ENCODE assay signal across 18 cellular contexts in genomic region chr4:81522711-81523110, GRCh38. TPM values are rescaled to one million over a fixed set of nuclear protein-coding genes. Genes with fewer than 3 reads are reported as not detected.
DNase-seq lines count a peak whose midpoint lies in the region; ATAC-seq and TF ChIP-seq lines count a peak whose summit lies in the region.
"Had no signal": no experiment of that assay in that cellular context is flagged by ENCODE, and none has a peak within 500 bp of the region (broad histone marks: within the 10 kb centered on the region; RNA-seq: fewer than 3 reads in every experiment).

No MANE protein-coding gene starts in this region.

- H3K4me1 Mint-ChIP-seq in activated B cell treated with CpG ODN at 0.5 μM for 24 hours: peaks cover 26% of the 10 kb centered on the region
- no peaks in the 10 kb centered on the region for H3K4me1 Mint-ChIP-seq in activated T-helper 1 cell treated with anti-CD3 and anti-CD28 coated beads, Interleukin-12 subunit alpha, Interleukin-12 subunit beta, Interleukin-2, Interleukin-4 antibody, amounts not matched to agents 30 ng/mL and 10 ng/mL and 1 ng/mL, durations not matched to agents 14 hours and 24 hours and 36 hours (ENCODE audit: low read depth)
- H3K4me1 Mint-ChIP-seq in activated T-cell treated with anti-CD3 and anti-CD28 coated beads, Interleukin-2, amount 50 U/mL, for 72 hours (ENCODE audit: low read depth): no peaks in the 10 kb centered on the region

- intact Hi-C loops in activated B cell treated with CpG ODN at 0.5 μM for 24 hours (cut with micrococcal nuclease) (no loop called here), left ventricle myocardium inferior (cut with micrococcal nuclease) (no loop called here)
- intact Hi-C loops in activated T-helper 1 cell treated with anti-CD3 and anti-CD28 coated beads, Interleukin-12 subunit alpha, Interleukin-12 subunit beta, Interleukin-2, Interleukin-4 antibody, amounts not matched to agents 30 ng/mL and 10 ng/mL and 1 ng/mL, durations not matched to agents 14 hours and 24 hours and 36 hours (cut with micrococcal nuclease): no loop called here

- no peaks in the 10 kb centered on the region for H3K27me3 ChIP-seq in left ventricle myocardium inferior (ENCODE audit: low read depth)
- H3K27me3 ChIP-seq: BLaER1 treated with 17β-estradiol and CSF1 and Interleukin-3, amounts not matched to agents 10 nM and 100 nM had no signal

- H3K27ac Mint-ChIP-seq in activated B cell treated with CpG ODN at 0.5 μM for 24 hours: peak overlapping the region; percentile 13
- no peak overlapping the region for H3K27ac Mint-ChIP-seq in activated T-helper 1 cell treated with anti-CD3 and anti-CD28 coated beads, Interleukin-12 subunit alpha, Interleukin-12 subunit beta, Interleukin-2, Interleukin-4 antibody, amounts not matched to agents 30 ng/mL and 10 ng/mL and 1 ng/mL, durations not matched to agents 14 hours and 24 hours and 36 hours
- H3K27ac Mint-ChIP-seq in activated T-cell treated with anti-CD3 and anti-CD28 coated beads, Interleukin-2, amount 50 U/mL, for 72 hours: no peak overlapping the region
- H3K27ac Mint-ChIP-seq: CD4-positive, CD25-positive, alpha-beta regulatory T cell; GM23338 had no signal

- H3K9me3 Mint-ChIP-seq in activated B cell treated with CpG ODN at 0.5 μM for 24 hours: peaks cover 12% of the 10 kb centered on the region
- peaks cover 16% of the 10 kb centered on the region for H3K9me3 Mint-ChIP-seq in activated T-helper 1 cell treated with anti-CD3 and anti-CD28 coated beads, Interleukin-12 subunit alpha, Interleukin-12 subunit beta, Interleukin-2, Interleukin-4 antibody, amounts not matched to agents 30 ng/mL and 10 ng/mL and 1 ng/mL, durations not matched to agents 14 hours and 24 hours and 36 hours
- peaks cover 3 to 4% of the 10 kb centered on the region in 2 donors for H3K9me3 Mint-ChIP-seq in activated T-cell treated with anti-CD3 and anti-CD28 coated beads, Interleukin-2, amount 50 U/mL, for 72 hours

- peaks cover under 1% of the 10 kb centered on the region for H3K36me3 Mint-ChIP-seq in activated B cell treated with CpG ODN at 0.5 μM for 24 hours (ENCODE audit: low read depth)
- H3K36me3 Mint-ChIP-seq in activated T-helper 1 cell treated with anti-CD3 and anti-CD28 coated beads, Interleukin-12 subunit alpha, Interleukin-12 subunit beta, Interleukin-2, Interleukin-4 antibody, amounts not matched to agents 30 ng/mL and 10 ng/mL and 1 ng/mL, durations not matched to agents 14 hours and 24 hours and 36 hours (ENCODE audit: low read depth): no peaks in the 10 kb centered on the region
- peaks cover 0 to 4% of the 10 kb centered on the region in 2 donors for H3K36me3 Mint-ChIP-seq in activated T-cell treated with anti-CD3 and anti-CD28 coated beads, Interleukin-2, amount 50 U/mL, for 72 hours (ENCODE audit: insufficient read depth in 2 of 2)

- no peak overlapping the region for H3K4me3 Mint-ChIP-seq in activated B cell treated with CpG ODN at 0.5 μM for 24 hours
- H3K4me3 Mint-ChIP-seq in activated T-helper 1 cell treated with anti-CD3 and anti-CD28 coated beads, Interleukin-12 subunit alpha, Interleukin-12 subunit beta, Interleukin-2, Interleukin-4 antibody, amounts not matched to agents 30 ng/mL and 10 ng/mL and 1 ng/mL, durations not matched to agents 14 hours and 24 hours and 36 hours: no peak overlapping the region
- no peak overlapping the region for H3K4me3 Mint-ChIP-seq in activated T-cell treated with anti-CD3 and anti-CD28 coated beads, Interleukin-2, amount 50 U/mL, for 72 hours
- H3K4me3 Mint-ChIP-seq: CD4-positive, CD25-positive, alpha-beta regulatory T cell; GM23338 had no signal

- TF ChIP-seq CTCF in activated B cell treated with CpG ODN at 0.5 μM for 24 hours (IDR thresholded peaks at IDR 0.05): no peak
- no peak for TF ChIP-seq CTCF in left ventricle myocardium inferior (IDR thresholded peaks at IDR 0.05; ENCODE audit: borderline replicate concordance)

- H3K4me3 ChIP-seq in left ventricle myocardium inferior: no peak overlapping the region
- H3K4me3 ChIP-seq: BLaER1 treated with 17β-estradiol and CSF1 and Interleukin-3, amounts not matched to agents 10 nM and 100 nM; GM23338 had no signal

- H3K27ac ChIP-seq in left ventricle myocardium inferior (replicated peaks): no peak overlapping the region
- H3K27ac ChIP-seq: BLaER1 treated with 17β-estradiol and CSF1 and Interleukin-3, amounts not matched to agents 10 nM and 100 nM had no signal

- POLR2A ChIA-PET in activated B cell treated with CpG ODN at 0.5 μM for 24 hours (lab: Charles Lee): no interaction called here

- ATAC-seq in GM19463 (IDR thresholded peaks at IDR 0.05; ENCODE audit: unreplicated experiment) (peak; percentile 50), HG02759 (IDR thresholded peaks at IDR 0.05; ENCODE audit: unreplicated experiment) (peak; percentile 44), activated B cell treated with CpG ODN at 0.5 μM for 24 hours (ENCODE audit: low read depth) (no peak)
- ATAC-seq in activated T-cell treated with anti-CD3 and anti-CD28 coated beads, Interleukin-2, amount 50 U/mL, for 72 hours (replicated peaks in 1 of 2): no peak
- ATAC-seq: GM23338 had no signal

- no peaks in the 10 kb centered on the region for H3K4me1 ChIP-seq in left ventricle myocardium inferior

- DNase-seq in activated B cell treated with CpG ODN at 0.5 μM for 24 hours (no peak), left ventricle myocardium inferior (no peak), NCI-H774 (lab: John Stamatoyannopoulos, UW) (no peak)
- DNase-seq in activated T-helper 1 cell treated with anti-CD3 and anti-CD28 coated beads, Interleukin-12 subunit alpha, Interleukin-12 subunit beta, Interleukin-2, Interleukin-4 antibody, amounts not matched to agents 30 ng/mL and 10 ng/mL and 1 ng/mL, durations not matched to agents 14 hours and 24 hours and 36 hours (ENCODE audit: low spot score): no peak
- DNase-seq in activated T-cell treated with anti-CD3 and anti-CD28 coated beads, Interleukin-2, amount 50 U/mL, for 72 hours: no peak
- DNase-seq: ACHN; CD4-positive, CD25-positive, alpha-beta regulatory T cell; DMS53; GF-D8; H7; KG1 had no signal

- CTCF ChIA-PET in activated B cell treated with CpG ODN at 0.5 μM for 24 hours (lab: Charles Lee): no interaction called here

- H3K27me3 Mint-ChIP-seq in activated B cell treated with CpG ODN at 0.5 μM for 24 hours: no peaks in the 10 kb centered on the region
- H3K27me3 Mint-ChIP-seq in activated T-helper 1 cell treated with anti-CD3 and anti-CD28 coated beads, Interleukin-12 subunit alpha, Interleukin-12 subunit beta, Interleukin-2, Interleukin-4 antibody, amounts not matched to agents 30 ng/mL and 10 ng/mL and 1 ng/mL, durations not matched to agents 14 hours and 24 hours and 36 hours (ENCODE audit: insufficient read depth): no peaks in the 10 kb centered on the region
- peaks cover 6% of the 10 kb centered on the region for H3K27me3 Mint-ChIP-seq in activated T-cell treated with anti-CD3 and anti-CD28 coated beads, Interleukin-2, amount 50 U/mL, for 72 hours (ENCODE audit: low read depth)
- H3K27me3 Mint-ChIP-seq: IgD-negative memory B cell had no signal

- peaks cover 3% of the 10 kb centered on the region for H3K9me3 ChIP-seq in left ventricle myocardium inferior (replicated peaks)

- H3K36me3 ChIP-seq in left ventricle myocardium inferior: no peaks in the 10 kb centered on the region

RNA-seq across cellular contexts. Expression of gene RASGEF1B, which starts 51.0 kb away (rescaled TPM):
- 40.2 and 43.7 TPM in 2 replicates for total RNA-seq in activated B cell treated with CpG ODN at 0.5 μM for 24 hours
- 3.6 and 3.7 TPM in 2 replicates for total RNA-seq in activated T-helper 1 cell treated with anti-CD3 and anti-CD28 coated beads, Interleukin-12 subunit alpha, Interleukin-12 subunit beta, Interleukin-2, Interleukin-4 antibody, amounts not matched to agents 30 ng/mL and 10 ng/mL and 1 ng/mL, durations not matched to agents 14 hours and 24 hours and 36 hours
- total RNA-seq in left ventricle myocardium inferior: 4.3 TPM
- total RNA-seq in activated T-cell treated with anti-CD3 and anti-CD28 coated beads, Interleukin-2, amount 50 U/mL, for 72 hours: 1 to 10 TPM; 7.3 to 8.6 TPM
- total RNA-seq: A172, HT1080 had no signal

Comparison
In these comparisons a context has a peak if more than half of its experiments do, and no peak if none do; other contexts are left out.
1. ATAC-seq: peak in GM19463 (single experiment) and HG02759 (single experiment); none in activated B cell treated with CpG ODN at 0.5 μM for 24 hours (single experiment) and activated T-cell treated with anti-CD3 and anti-CD28 coated beads, Interleukin-2, amount 50 U/mL, for 72 hours (0 of 2).